In the genomic region with DNA sequence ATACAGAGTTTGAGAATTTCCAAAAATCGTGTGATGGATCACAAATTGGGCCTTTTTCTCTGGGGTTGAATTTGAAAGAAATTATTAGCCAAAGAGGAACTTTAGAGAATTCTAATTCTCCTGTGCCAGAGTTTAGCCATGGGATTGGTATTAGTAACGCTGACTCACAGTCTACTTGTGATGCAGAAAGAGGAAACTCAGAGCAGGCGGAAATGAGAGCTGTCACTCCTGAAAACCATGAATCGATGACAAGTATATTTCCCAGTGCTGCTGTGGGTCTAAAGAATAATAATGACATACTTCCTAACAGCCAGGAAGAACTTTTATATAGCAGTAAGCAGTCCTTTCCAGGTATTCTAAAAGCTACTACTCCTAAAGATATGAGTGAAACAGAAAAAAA, we compare ENCODE assay signal across 10 cellular contexts.
DNase-seq lines count a peak whose midpoint lies in the region; TF ChIP-seq lines count a peak whose summit lies in the region.
"Had no signal": no experiment of that assay in that cellular context is flagged by ENCODE, and none has a peak within 500 bp of the region (broad histone marks: within the 10 kb centered on the region; RNA-seq: fewer than 3 reads in every experiment).

No MANE protein-coding gene starts in this region.

- DNase-seq in activated CD4-positive, alpha-beta T cell treated with anti-CD3 and anti-CD28 coated beads for 48 hours: peak; percentile 31
- no peak for DNase-seq in activated CD4-positive, alpha-beta T cell treated with anti-CD3 and anti-CD28 coated beads, Interleukin-2, amount 10 ng/mL, durations not matched to agents 7 days and 5 days
- DNase-seq in Karpas-422 (peak; percentile 48), astrocyte of the hippocampus (ENCODE audit: low read depth, low spot score) (peak; percentile 75), NCI-H1694 treated with DMSO at 0.1 percent for 48 hours (lab: John Stamatoyannopoulos, UW) (no peak), HuH-7 (ENCODE audit: low spot score) (no peak), HT-29 (ENCODE audit: low spot score) (no peak)

- peaks cover 32% of the 10 kb centered on the region for H3K4me1 ChIP-seq in Karpas-422 (ENCODE audit: low read length)
- H3K4me1 ChIP-seq in neutrophil (ENCODE audit: control insufficient read depth in 1 of 2, insufficient read depth in 1 of 2, low read depth in 1 of 2, low read length in 1 of 2): peaks cover 10 to 12% of the 10 kb centered on the region in 2 experiments

- H3K27me3 ChIP-seq in Karpas-422 (ENCODE audit: low read length) (no peaks in the 10 kb centered on the region), neutrophil (no peaks in the 10 kb centered on the region)

- no peaks in the 10 kb centered on the region for H3K9me2 ChIP-seq in Karpas-422 (replicated peaks; ENCODE audit: insufficient read depth, low read length)

- H4K20me1 ChIP-seq in Karpas-422 (ENCODE audit: insufficient read depth, low read depth, low read length): no peaks in the 10 kb centered on the region

- H3K36me3 ChIP-seq in Karpas-422 (ENCODE audit: insufficient read depth, low read length) (peaks cover 10% of the 10 kb centered on the region; the same call in 1 of the 2 replicates), neutrophil (peaks cover 3% of the 10 kb centered on the region)

- CTCF ChIA-PET in activated CD4-positive, alpha-beta T cell treated with anti-CD3 and anti-CD28 coated beads, Interleukin-2, amount 10 ng/mL, durations not matched to agents 7 days and 5 days (lab: Charles Lee): interaction anchor here (0.5 kb wide), 1 partner anchor 37 kb away, joined by 3 read pairs; no protein-coding TSS in a partner anchor

- H3K27me3 Mint-ChIP-seq in activated CD4-positive, alpha-beta T cell treated with anti-CD3 and anti-CD28 coated beads, Interleukin-2, amount 10 ng/mL, durations not matched to agents 7 days and 5 days: no peaks in the 10 kb centered on the region

- peak overlapping the region; percentile 51 for H3K4me2 ChIP-seq in Karpas-422 (ENCODE audit: low read depth, low read length, poor library complexity, severe bottlenecking)

- H3K79me2 ChIP-seq in Karpas-422 (ENCODE audit: low read length): no peaks in the 10 kb centered on the region

- no peak for TF ChIP-seq CTCF in neutrophil (IDR thresholded peaks at IDR 0.05)

- peak overlapping the region; percentile 40 for H3K9ac ChIP-seq in Karpas-422 (ENCODE audit: low read length)

- H2AFZ ChIP-seq in Karpas-422 (ENCODE audit: low read length): peak overlapping the region; percentile 48

- H3K36me3 Mint-ChIP-seq in activated CD4-positive, alpha-beta T cell treated with anti-CD3 and anti-CD28 coated beads, Interleukin-2, amount 10 ng/mL, durations not matched to agents 7 days and 5 days (ENCODE audit: low read depth): peaks cover 50% of the 10 kb centered on the region

- H3K9me3 ChIP-seq in Karpas-422 (ENCODE audit: low read length) (no peaks in the 10 kb centered on the region), neutrophil (no peaks in the 10 kb centered on the region)

- no peaks in the 10 kb centered on the region for H3K9me3 Mint-ChIP-seq in activated CD4-positive, alpha-beta T cell treated with anti-CD3 and anti-CD28 coated beads, Interleukin-2, amount 10 ng/mL, durations not matched to agents 7 days and 5 days

- no peak overlapping the region for H3K27ac Mint-ChIP-seq in activated CD4-positive, alpha-beta T cell treated with anti-CD3 and anti-CD28 coated beads, Interleukin-2, amount 10 ng/mL, durations not matched to agents 7 days and 5 days

- no peak overlapping the region for H3K4me3 ChIP-seq in Karpas-422 (ENCODE audit: low read length)
- no peak overlapping the region for H3K4me3 ChIP-seq in neutrophil (ENCODE audit: low read depth in 1 of 2, low read length in 1 of 2)

- H3K4me3 Mint-ChIP-seq in activated CD4-positive, alpha-beta T cell treated with anti-CD3 and anti-CD28 coated beads, Interleukin-2, amount 10 ng/mL, durations not matched to agents 7 days and 5 days: no peak overlapping the region

- H3K27ac ChIP-seq in Karpas-422 (ENCODE audit: low read length) (peak overlapping the region; percentile 67), neutrophil (peak overlapping the region; percentile 54)
- H3K27ac ChIP-seq: C4-2B, VCaP had no signal

- POLR2A ChIA-PET in activated CD4-positive, alpha-beta T cell treated with anti-CD3 and anti-CD28 coated beads, Interleukin-2, amount 10 ng/mL, durations not matched to agents 7 days and 5 days (lab: Charles Lee): interaction anchor here (0.7 kb wide), 1 partner anchor 107 kb away, joined by 4 read pairs; no protein-coding TSS in a partner anchor

- H3K4me1 Mint-ChIP-seq in activated CD4-positive, alpha-beta T cell treated with anti-CD3 and anti-CD28 coated beads, Interleukin-2, amount 10 ng/mL, durations not matched to agents 7 days and 5 days: peaks cover 38% of the 10 kb centered on the region

Comparison
In these comparisons a context has a peak if more than half of its experiments do, and no peak if none do; other contexts are left out.
1. DNase-seq: peak in activated CD4-positive, alpha-beta T cell treated with anti-CD3 and anti-CD28 coated beads for 48 hours (single experiment), Karpas-422 (single experiment) and astrocyte of the hippocampus (single experiment); none in activated CD4-positive, alpha-beta T cell treated with anti-CD3 and anti-CD28 coated beads, Interleukin-2, amount 10 ng/mL, durations not matched to agents 7 days and 5 days (single experiment), NCI-H1694 treated with DMSO at 0.1 percent for 48 hours (single experiment), HuH-7 (single experiment) and HT-29 (single experiment).